ENCODE assay signal across 1 cellular context in genomic region chr4:71066737-71067716, GRCh38.
TF ChIP-seq lines count a peak whose summit lies in the region.

No MANE protein-coding gene starts in this region.

TF ChIP-seq in WTC11, 78 proteins besides CTCF, POLR2A, EP300 and RAD21 (continued from another document):
- no peak for TF ChIP-seq ERG (CRISPR knock-in tag; IDR thresholded peaks at IDR 0.05)
- no peak for TF ChIP-seq ZNF512 (CRISPR knock-in tag; IDR thresholded peaks at IDR 0.05; ENCODE audit: borderline replicate concordance)
- no peak for TF ChIP-seq ETV6 (CRISPR knock-in tag; IDR thresholded peaks at IDR 0.05)
- TF ChIP-seq ATF3 (CRISPR knock-in tag; conservative IDR thresholded peaks at IDR 0.05): no peak
- no peak for TF ChIP-seq TP53 (CRISPR knock-in tag; IDR thresholded peaks at IDR 0.05)
- TF ChIP-seq ZNF121 (CRISPR knock-in tag; IDR thresholded peaks at IDR 0.05): no peak
- no peak for TF ChIP-seq E2F4 (CRISPR knock-in tag; IDR thresholded peaks at IDR 0.05; ENCODE audit: borderline replicate concordance, low read depth)
- TF ChIP-seq NFATC4 (CRISPR knock-in tag; IDR thresholded peaks at IDR 0.05): no peak
